8 cellular contexts compared by ENCODE assay signal in genomic region chr1:27725374-27726172, GRCh38. TPM values are rescaled to one million over a fixed set of nuclear protein-coding genes. Genes with fewer than 3 reads are reported as not detected.
DNase-seq lines count a peak whose midpoint lies in the region; ATAC-seq, FAIRE-seq and TF ChIP-seq lines count a peak whose summit lies in the region.

TSS of gene FAM76A (plus strand) at chr1:27725961. CDS start at chr1:27726081, 120 bp downstream.

- H3K36me3 ChIP-seq in BE2C (no peaks in the 10 kb centered on the region), kidney (ENCODE audit: control insufficient read depth in 1 of 2, insufficient read depth in 2 of 2, low read length in 2 of 2) (peaks cover 0 to 8% of the 10 kb centered on the region in 2 donors)

- H3K4me1 ChIP-seq in BE2C (no peaks in the 10 kb centered on the region), kidney (ENCODE audit: control insufficient read depth in 1 of 2, insufficient read depth in 1 of 2, low read depth in 1 of 2, low read length in 2 of 2) (peaks cover 3 to 5% of the 10 kb centered on the region in 2 donors)

- TF ChIP-seq CTCF in BE2C (IDR thresholded peaks at IDR 0.05; ENCODE audit: low read depth, low read length), result peak; percentile 33
- peak; percentile 79 for TF ChIP-seq CTCF in chondrocyte (IDR thresholded peaks at IDR 0.05)
- peak; percentile 43 for TF ChIP-seq CTCF in kidney (IDR thresholded peaks at IDR 0.05; ENCODE audit: borderline replicate concordance, extremely low read depth, insufficient read depth)

- no peaks in the 10 kb centered on the region for H3K9me3 Mint-ChIP-seq in chondrocyte (ENCODE audit: low read depth)

- peaks cover 22% of the 10 kb centered on the region for H3K4me1 Mint-ChIP-seq in chondrocyte (ENCODE audit: low read depth)

- H3K27ac Mint-ChIP-seq in chondrocyte (ENCODE audit: unreplicated experiment), result peak within 1 kb of the TSS; percentile 98

- H3K9me3 ChIP-seq in BE2C (no peaks in the 10 kb centered on the region), kidney (ENCODE audit: control insufficient read depth in 1 of 2, low read length in 2 of 2) (no peaks in the 10 kb centered on the region)

- peak within 1 kb of the TSS; percentile 83 to 92 for H3K27ac ChIP-seq in kidney (ENCODE audit: low read depth in 2 of 2, low read length in 2 of 2)

- ATAC-seq in HG03439 (IDR thresholded peaks at IDR 0.05; ENCODE audit: unreplicated experiment), result peak; percentile 91

- FAIRE-seq in kidney (lab: Jason Lieb, UNC), result peak; percentile 80

- H3K4me3 ChIP-seq in BE2C (ENCODE audit: low read depth, low read length), result peak within 1 kb of the TSS; percentile 72
- peak within 1 kb of the TSS; percentile 76 to 82 for H3K4me3 ChIP-seq in kidney (ENCODE audit: low read length in 2 of 2)

- peaks cover 5% of the 10 kb centered on the region for H3K36me3 Mint-ChIP-seq in chondrocyte (ENCODE audit: low read depth)

- H3K27me3 Mint-ChIP-seq in chondrocyte (ENCODE audit: low read depth), result peaks cover 2% of the 10 kb centered on the region

- no peaks in the 10 kb centered on the region for H3K27me3 ChIP-seq in BE2C

- DNase-seq in BE2C (peak; percentile 95), NCI-H510A (lab: John Stamatoyannopoulos, UW) (peak; percentile 98), chondrocyte (ENCODE audit: low spot score) (peak; percentile 99), kidney (peak; percentile 100)
- peak; percentile 99 for DNase-seq in activated CD4-positive, alpha-beta T cell treated with anti-CD3 and anti-CD28 coated beads for 1 hour
- peak; percentile 99 for DNase-seq in stimulated activated CD4-positive, alpha-beta T cell treated with anti-CD3 and anti-CD28 coated beads, Interleukin-15, amount 100 ng/mL, for 24 hours

- H3K9ac ChIP-seq in kidney (ENCODE audit: low read length in 2 of 2), result peak within 1 kb of the TSS; percentile 80 to 82

- H3K4me3 Mint-ChIP-seq in chondrocyte (ENCODE audit: unreplicated experiment), result peak within 1 kb of the TSS; percentile 80

- peak; percentile 66 for TF ChIP-seq POLR2A in GM19193 (IDR thresholded peaks at IDR 0.05; ENCODE audit: extremely low read depth, insufficient read depth, insufficient read length)

- intact Hi-C loops in kidney (cut with DNase I), result no loop called here

RNA-seq across cellular contexts. Expression of gene FAM76A, which starts in this region (rescaled TPM):
- polyA plus RNA-seq in BE2C (2012; ENCODE audit: insufficient read depth, insufficient read length, low read depth), result 4.5 TPM
- total RNA-seq in chondrocyte, result 12.7 to 15.1 TPM (median 13.6 TPM) in 3 replicates
- total RNA-seq in kidney, result 17.0 TPM
- 5.9 TPM for polyA plus RNA-seq in kidney (ENCODE audit: insufficient read depth, low read depth, low replicate concordance)

Comparison
In these comparisons a context has a peak if more than half of its experiments do, and no peak if none do; other contexts are left out.
1. Peak in every context shown above with its lines: DNase-seq, ATAC-seq, H3K4me3 ChIP-seq and H3K27ac ChIP-seq.